In the genomic region with DNA sequence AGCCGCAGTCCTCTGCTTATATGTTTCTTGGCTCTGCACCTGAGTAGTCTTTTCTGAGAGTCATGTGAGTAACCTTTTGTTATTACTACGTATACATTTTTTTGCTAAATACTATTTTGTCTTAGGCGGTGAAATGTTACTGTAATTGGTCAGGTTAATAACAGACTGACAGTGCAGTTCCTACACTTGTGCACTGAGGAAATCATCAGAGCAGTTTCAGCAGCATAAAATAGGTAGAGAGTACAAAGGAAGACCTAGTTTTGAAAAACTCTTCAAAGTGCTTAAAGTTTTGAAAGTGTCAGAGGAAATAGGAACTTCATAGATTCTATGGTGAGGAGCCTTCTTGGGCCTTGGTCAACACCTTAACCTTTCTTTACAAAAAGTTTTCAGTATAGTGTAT, we compare ENCODE assay signal across 32 cellular contexts. TPM values are rescaled to one million over a fixed set of nuclear protein-coding genes. Genes with fewer than 3 reads are reported as not detected.
"Had no signal": no experiment of that assay in that cellular context is flagged by ENCODE, and none has a peak within 500 bp of the region (broad histone marks: within the 10 kb centered on the region; RNA-seq: fewer than 3 reads in every experiment).

No MANE protein-coding gene starts in this region.

- H3K4me1 Mint-ChIP-seq: central memory CD8-positive, alpha-beta T cell had no signal

- H3K36me3 ChIP-seq: ovary had no signal

- H3K27me3 ChIP-seq: gastroesophageal sphincter, hepatocyte, ovary, right lobe of liver had no signal

- DNase-seq: activated CD4-positive, alpha-beta memory T cell treated with anti-CD3 and anti-CD28 coated beads for 36 hours; activated CD4-positive, alpha-beta T cell treated with anti-CD3 and anti-CD28 coated beads for 48 hours; activated CD8-positive, alpha-beta memory T cell treated with anti-CD3 and anti-CD28 coated beads, Interleukin-2, amount 50 U/mL, for 4 hours; activated gamma-delta T cell; activated naive CD4-positive, alpha-beta T cell treated with anti-CD3 and anti-CD28 coated beads, Interleukin-2, amount 10 ng/mL, durations not matched to agents 7 days and 5 days; activated naive CD8-positive, alpha-beta T cell treated with anti-CD3 and anti-CD28 coated beads, Interleukin-2, amount 50 U/mL, for 24 hours; activated T-cell treated with anti-CD3 and anti-CD28 coated beads, Interleukin-2, amount 50 U/mL, for 1 hour; effector CD4-positive, alpha-beta T cell; islet precursor cell; left ventricle myocardium inferior; mucosa of descending colon; ovary; right lobe of liver; stimulated activated CD4-positive, alpha-beta T cell treated with anti-CD3 and anti-CD28 coated beads, Interleukin-12 subunit alpha, Interleukin-12 subunit beta, amount 100 ng/mL, for 4 hours; stimulated activated CD4-positive, alpha-beta T cell treated with anti-CD3 and anti-CD28 coated beads, Interleukin-4, amount 100 ng/mL, for 1 hour; T-helper 1 cell; trophoblast cell had no signal

- FAIRE-seq: bronchial epithelial cell, endometrium, urothelium cell line had no signal

- H3K4me3 Mint-ChIP-seq: activated CD4-positive, alpha-beta memory T cell treated with anti-CD3 and anti-CD28 coated beads for 36 hours; activated naive CD4-positive, alpha-beta T cell treated with anti-CD3 and anti-CD28 coated beads, Interleukin-2, amount 10 ng/mL, durations not matched to agents 7 days and 5 days; activated naive CD8-positive, alpha-beta T cell treated with anti-CD3 and anti-CD28 coated beads, Interleukin-2, amount 50 U/mL, for 24 hours; activated T-helper 1 cell treated with anti-CD3 and anti-CD28 coated beads, Interleukin-12 subunit alpha, Interleukin-12 subunit beta, Interleukin-2, Interleukin-4 antibody, amounts not matched to agents 30 ng/mL and 10 ng/mL and 1 ng/mL, durations not matched to agents 14 hours and 24 hours and 36 hours; central memory CD8-positive, alpha-beta T cell; dendritic cell treated with granulocyte-macrophage colony-stimulating factor and Interleukin-4, amounts not matched to agents 40 ng/mL and 50 ng/mL, for 4 days; stimulated activated naive CD8-positive, alpha-beta T cell treated with anti-CD3 and anti-CD28 coated beads, Interleukin-15, Interleukin-2, amounts not matched to agents 100 ng/mL and 50 ng/mL, for 24 hours had no signal

- H3K27ac Mint-ChIP-seq: activated CD4-positive, alpha-beta memory T cell treated with anti-CD3 and anti-CD28 coated beads for 36 hours; activated naive CD4-positive, alpha-beta T cell treated with anti-CD3 and anti-CD28 coated beads, Interleukin-2, amount 10 ng/mL, durations not matched to agents 7 days and 5 days; activated naive CD8-positive, alpha-beta T cell treated with anti-CD3 and anti-CD28 coated beads, Interleukin-2, amount 50 U/mL, for 24 hours; activated T-helper 1 cell treated with anti-CD3 and anti-CD28 coated beads, Interleukin-12 subunit alpha, Interleukin-12 subunit beta, Interleukin-2, Interleukin-4 antibody, amounts not matched to agents 30 ng/mL and 10 ng/mL and 1 ng/mL, durations not matched to agents 14 hours and 24 hours and 36 hours; dendritic cell treated with granulocyte-macrophage colony-stimulating factor and Interleukin-4, amounts not matched to agents 40 ng/mL and 50 ng/mL, for 4 days; progenitor cell of endocrine pancreas had no signal

- H3K4me1 ChIP-seq: right lobe of liver had no signal

- H3K9me3 Mint-ChIP-seq: activated CD4-positive, alpha-beta memory T cell treated with anti-CD3 and anti-CD28 coated beads for 36 hours; activated naive CD4-positive, alpha-beta T cell treated with anti-CD3 and anti-CD28 coated beads, Interleukin-2, amount 10 ng/mL, durations not matched to agents 7 days and 5 days; activated naive CD8-positive, alpha-beta T cell treated with anti-CD3 and anti-CD28 coated beads, Interleukin-2, amount 50 U/mL, for 24 hours; activated T-helper 1 cell treated with anti-CD3 and anti-CD28 coated beads, Interleukin-12 subunit alpha, Interleukin-12 subunit beta, Interleukin-2, Interleukin-4 antibody, amounts not matched to agents 30 ng/mL and 10 ng/mL and 1 ng/mL, durations not matched to agents 14 hours and 24 hours and 36 hours; central memory CD8-positive, alpha-beta T cell; dendritic cell treated with granulocyte-macrophage colony-stimulating factor and Interleukin-4, amounts not matched to agents 40 ng/mL and 50 ng/mL, for 4 days; stimulated activated naive CD8-positive, alpha-beta T cell treated with anti-CD3 and anti-CD28 coated beads, Interleukin-15, Interleukin-2, amounts not matched to agents 100 ng/mL and 50 ng/mL, for 24 hours had no signal

- H3K4me3 ChIP-seq: gastroesophageal sphincter, hepatocyte, left ventricle myocardium inferior, lung, mucosa of descending colon, ovary, right lobe of liver, skin epidermis, thoracic aorta had no signal

- H3K27ac ChIP-seq: epithelial cell of prostate, gastroesophageal sphincter, hepatocyte, left ventricle myocardium inferior, ovary, right lobe of liver, skin epidermis, thoracic aorta, VCaP had no signal

- H3K27me3 Mint-ChIP-seq: activated CD4-positive, alpha-beta memory T cell treated with anti-CD3 and anti-CD28 coated beads for 36 hours; activated naive CD4-positive, alpha-beta T cell treated with anti-CD3 and anti-CD28 coated beads, Interleukin-2, amount 10 ng/mL, durations not matched to agents 7 days and 5 days; activated naive CD8-positive, alpha-beta T cell treated with anti-CD3 and anti-CD28 coated beads, Interleukin-2, amount 50 U/mL, for 24 hours; central memory CD8-positive, alpha-beta T cell; dendritic cell treated with granulocyte-macrophage colony-stimulating factor and Interleukin-4, amounts not matched to agents 40 ng/mL and 50 ng/mL, for 4 days; progenitor cell of endocrine pancreas; stimulated activated naive CD8-positive, alpha-beta T cell treated with anti-CD3 and anti-CD28 coated beads, Interleukin-15, Interleukin-2, amounts not matched to agents 100 ng/mL and 50 ng/mL, for 24 hours had no signal

- H3K9me3 ChIP-seq: gastroesophageal sphincter, left ventricle myocardium inferior, mucosa of descending colon, ovary, right lobe of liver, thoracic aorta had no signal

- ATAC-seq: activated naive CD8-positive, alpha-beta T cell treated with anti-CD3 and anti-CD28 coated beads, Interleukin-2, amount 50 U/mL, for 24 hours; gastroesophageal sphincter; mucosa of descending colon; right lobe of liver had no signal

RNA-seq across cellular contexts. Expression of a gene that starts 55.9 kb away (rescaled TPM):
- total RNA-seq: activated CD4-positive, alpha-beta memory T cell treated with anti-CD3 and anti-CD28 coated beads for 36 hours; activated T-helper 1 cell treated with anti-CD3 and anti-CD28 coated beads, Interleukin-12 subunit alpha, Interleukin-12 subunit beta, Interleukin-2, Interleukin-4 antibody, amounts not matched to agents 30 ng/mL and 10 ng/mL and 1 ng/mL, durations not matched to agents 14 hours and 24 hours and 36 hours had no signal
